In genomic region chr6:2019051-2019450, GRCh38 we compare ENCODE assay signal across 27 cellular contexts.
"Had no signal": no experiment of that assay in that cellular context is flagged by ENCODE, and none has a peak within 500 bp of the region (broad histone marks: within the 10 kb centered on the region; RNA-seq: fewer than 3 reads in every experiment).

No MANE protein-coding gene starts in this region.

- H3K27me3 ChIP-seq: colonic mucosa, esophagus muscularis mucosa, esophagus squamous epithelium, foreskin keratinocyte, gastrocnemius medialis, gastroesophageal sphincter, heart left ventricle, heart right ventricle had no signal

- FAIRE-seq: endometrium, endothelial cell of umbilical vein, frontal cortex had no signal

- H3K4me1 ChIP-seq: gastroesophageal sphincter had no signal

- H3K9me3 ChIP-seq: colonic mucosa, esophagus squamous epithelium, gastrocnemius medialis had no signal

- H3K36me3 ChIP-seq: colonic mucosa, esophagus muscularis mucosa, esophagus squamous epithelium, gastrocnemius medialis, gastroesophageal sphincter, heart left ventricle, heart right ventricle had no signal

- DNase-seq: colonic mucosa; cortex of kidney; dermis blood vessel endothelial cell; dorsolateral prefrontal cortex; effector CD4-positive, alpha-beta T cell; effector CD8-positive, alpha-beta T cell; effector memory CD4-positive, alpha-beta T cell; effector memory CD8-positive, alpha-beta T cell; endodermal cell; erythroblast; esophagus squamous epithelium; foreskin fibroblast; foreskin keratinocyte; foreskin melanocyte; gastrocnemius medialis; glutamatergic neuron; head of caudate nucleus; heart left ventricle; heart right ventricle had no signal

- H3K4me3 ChIP-seq: colonic mucosa, coronary artery, dorsolateral prefrontal cortex, esophagus muscularis mucosa, esophagus squamous epithelium, gastrocnemius medialis, gastroesophageal sphincter, heart left ventricle, heart right ventricle had no signal

- H3K27ac ChIP-seq: colonic mucosa, coronary artery, dorsolateral prefrontal cortex, epithelial cell of prostate, esophagus muscularis mucosa, esophagus squamous epithelium, foreskin keratinocyte, gastrocnemius medialis, gastroesophageal sphincter, heart left ventricle, heart right ventricle had no signal

- ATAC-seq: effector memory CD8-positive, alpha-beta T cell; esophagus mucosa; foreskin keratinocyte; gastrocnemius medialis; gastroesophageal sphincter; heart left ventricle; heart right ventricle had no signal
